Comparison of ENCODE assay signal across 1 cellular context in genomic region chr6:31058128-31058894, GRCh38.
TF ChIP-seq lines count a peak whose summit lies in the region.

No MANE protein-coding gene starts in this region.

TF ChIP-seq in HCT116, 20 proteins besides CTCF, POLR2A, EP300 and RAD21 (continued from another document):
- TF ChIP-seq EZH2phosphoT487 (IDR thresholded peaks at IDR 0.05; ENCODE audit: borderline replicate concordance) (no peak), ZNF274 (IDR thresholded peaks at IDR 0.05; ENCODE audit: low read depth, low read length) (no peak), SP1 (IDR thresholded peaks at IDR 0.05; ENCODE audit: low read depth) (peak; percentile 23; the same call in 1 of the 2 replicates), CEBPB (IDR thresholded peaks at IDR 0.05; ENCODE audit: low read depth) (peak; percentile 31; the same call in 1 of the 2 replicates), POLR2AphosphoS5 (IDR thresholded peaks at IDR 0.05; ENCODE audit: low read depth, low read length) (no peak), FOSL1 (IDR thresholded peaks at IDR 0.05; ENCODE audit: low read depth) (peak; percentile 97), EZH2 (IDR thresholded peaks at IDR 0.05) (no peak)
